Comparison of ENCODE assay signal across 8 cellular contexts in the genomic region with DNA sequence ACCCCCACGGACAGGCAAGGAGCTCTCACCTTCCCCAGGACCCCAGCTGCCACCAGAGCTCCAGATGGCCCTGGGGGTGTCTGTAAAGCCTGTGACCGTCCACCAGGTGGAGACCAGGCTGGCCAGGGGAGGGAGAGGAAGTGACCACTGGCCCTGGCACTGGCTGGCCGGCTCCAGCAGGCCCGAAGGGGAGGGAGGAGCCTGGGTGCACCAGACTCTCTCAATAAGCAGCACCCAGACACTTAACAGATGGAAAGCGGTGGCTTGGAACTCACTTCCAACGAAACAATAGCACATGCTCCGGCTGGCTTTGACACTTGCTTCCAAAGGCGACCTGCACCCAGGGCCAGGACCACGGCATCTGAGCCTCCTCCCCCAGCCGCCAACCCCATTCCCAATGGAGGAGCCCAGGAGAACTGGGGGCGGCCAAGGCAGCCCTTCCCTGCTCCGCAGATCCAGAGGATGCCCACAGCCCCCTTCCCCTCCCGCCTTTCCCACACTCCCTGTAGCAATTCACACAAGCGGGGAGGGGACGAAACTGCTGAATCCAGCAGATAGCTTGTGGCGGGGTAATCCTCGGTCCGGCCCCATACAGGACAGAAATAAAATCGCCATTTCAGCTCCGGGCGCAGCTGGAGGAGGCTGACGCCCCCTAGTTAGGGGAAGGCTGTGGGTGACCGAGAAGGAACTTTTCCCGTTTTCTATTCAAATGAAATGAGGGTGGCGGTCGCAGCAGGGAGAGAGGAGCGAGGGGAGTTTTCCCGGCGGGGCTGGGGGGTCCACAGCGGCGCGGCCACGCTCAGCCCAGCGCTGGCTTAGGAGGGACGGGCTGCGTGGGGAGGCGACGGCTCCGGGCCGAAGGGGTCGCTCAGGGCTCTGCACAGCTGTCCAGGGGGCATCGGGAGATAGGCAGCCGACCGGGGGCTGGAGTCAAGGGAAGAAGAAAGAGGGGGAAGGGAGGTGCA. TPM values are rescaled to one million over a fixed set of nuclear protein-coding genes. Genes with fewer than 3 reads are reported as not detected.
A peak's percentile ranks its signal among the peaks of the same experiment; 100 is the strongest.
DNase-seq lines count a peak whose midpoint lies in the region; ATAC-seq, FAIRE-seq and TF ChIP-seq lines count a peak whose summit lies in the region.

No MANE protein-coding gene starts in this region.

- H3K4me2 ChIP-seq in A549, result peak overlapping the region; percentile 98

- peaks cover 21 to 30% of the 10 kb centered on the region in 2 donors for H3K27me3 Mint-ChIP-seq in natural killer cell treated with Interleukin-12 subunit alpha and Interleukin-12 subunit beta and Interleukin-15 and Interleukin-18, amount 100 ng/mL, for 72 hours

- POLR2A ChIA-PET in A549 (lab: Yijun Ruan, JAX), result no interaction called here

- ATAC-seq in A549 (peak; percentile 74 to 89), HG03571 (IDR thresholded peaks at IDR 0.05; ENCODE audit: unreplicated experiment) (no peak)
- peak in 1 of 2 donors; percentile 20 for ATAC-seq in natural killer cell treated with Interleukin-12 subunit alpha and Interleukin-12 subunit beta and Interleukin-15 and Interleukin-18, amount 100 ng/mL, for 72 hours

- 0 out of 5 replicates have a peak, but pooled peaks of 1 of the 2 experiments have one; percentile 28 for TF ChIP-seq RAD21 in A549 (conservative IDR thresholded peaks at IDR 0.05 in 1 of 2, IDR thresholded peaks at IDR 0.05 in 1 of 2)

- TF ChIP-seq POLR2A in A549 (IDR thresholded peaks at IDR 0.05; ENCODE audit: low read length) (no peak), H54 (IDR thresholded peaks at IDR 0.05; ENCODE audit: low read depth, low read length) (no peak)

- peak overlapping the region in 1 of 2 donors; percentile 53 for H3K27ac Mint-ChIP-seq in natural killer cell treated with Interleukin-12 subunit alpha and Interleukin-12 subunit beta and Interleukin-15 and Interleukin-18, amount 100 ng/mL, for 72 hours

- CTCF ChIA-PET in A549 (lab: Yijun Ruan, JAX), result interaction anchor here (0.6 to 1.7 kb wide), 6 partner anchors 12 to 134 kb away, joined by 3 to 4 read pairs (median 3); no protein-coding TSS in a partner anchor

- peak overlapping the region in 1 of 2 experiments; percentile 88; a peak in 3 of 6 replicates for H3K27ac ChIP-seq in A549

- no peak for TF ChIP-seq EP300 in A549 (IDR thresholded peaks at IDR 0.05)

- peak overlapping the region; percentile 77; the same call in 2 of the 3 replicates for H3K4me3 ChIP-seq in A549

- DNase-seq in A549 (ENCODE audit: low read depth in 1 of 2, low spot score in 1 of 2) (peak; percentile 47 to 53), H54 (ENCODE audit: insufficient read length, low spot score) (peak; percentile 95), SW480 (ENCODE audit: low spot score) (peak; percentile 60), fibroblast of peridontal ligament (ENCODE audit: extremely low read depth) (peak; percentile 2), DMS79 (lab: John Stamatoyannopoulos, UW) (no peak)
- no peak for DNase-seq in natural killer cell treated with Interleukin-12 subunit alpha and Interleukin-12 subunit beta and Interleukin-15 and Interleukin-18, amount 100 ng/mL, for 72 hours (ENCODE audit: low spot score)
- DNase-seq in central memory CD4-positive, alpha-beta T cell, result no peak

- 0 out of 3 replicates have a peak, but pooled peaks have one; percentile 16 for TF ChIP-seq CTCF in A549 (IDR thresholded peaks at IDR 0.05)

- peak overlapping the region; percentile 65 for H3K4me3 Mint-ChIP-seq in natural killer cell treated with Interleukin-12 subunit alpha and Interleukin-12 subunit beta and Interleukin-15 and Interleukin-18, amount 100 ng/mL, for 72 hours

- whole genome bisulfite sequencing in A549 (ENCODE audit: missing lambda C conversion rate), result 66% methylated on average over 27 of the region's 44 CpGs

- 0 out of 3 replicates have a peak, but pooled peaks cover 3% of the 10 kb centered on the region for H3K4me1 ChIP-seq in A549

- peaks cover 6 to 15% of the 10 kb centered on the region in 2 donors for H3K4me1 Mint-ChIP-seq in natural killer cell treated with Interleukin-12 subunit alpha and Interleukin-12 subunit beta and Interleukin-15 and Interleukin-18, amount 100 ng/mL, for 72 hours (ENCODE audit: low read depth in 2 of 2)

- no peaks in the 10 kb centered on the region for H3K9me3 ChIP-seq in A549

- no peaks in the 10 kb centered on the region for H3K36me3 Mint-ChIP-seq in natural killer cell treated with Interleukin-12 subunit alpha and Interleukin-12 subunit beta and Interleukin-15 and Interleukin-18, amount 100 ng/mL, for 72 hours

- FAIRE-seq in A549 (lab: Jason Lieb, UNC), result no peak
- no peak for FAIRE-seq in H54 (lab: Jason Lieb, UNC)

- H3K9me3 Mint-ChIP-seq in natural killer cell treated with Interleukin-12 subunit alpha and Interleukin-12 subunit beta and Interleukin-15 and Interleukin-18, amount 100 ng/mL, for 72 hours, result no peaks in the 10 kb centered on the region

TF ChIP-seq in A549, 52 proteins besides CTCF, POLR2A, EP300 and RAD21:
- no peak for TF ChIP-seq ESRRA (IDR thresholded peaks at IDR 0.05; ENCODE audit: borderline replicate concordance, low read length)
- TF ChIP-seq SMC3 (IDR thresholded peaks at IDR 0.05), result no peak
- TF ChIP-seq ZNF302 (CRISPR knock-in tag; IDR thresholded peaks at IDR 0.05), result no peak
- no peak for TF ChIP-seq CHD2 (IDR thresholded peaks at IDR 0.05; ENCODE audit: low read length, partially characterized antibody)

RNA-seq across cellular contexts. Expression of a gene that starts 0.6 kb away (rescaled TPM):
- polyA plus RNA-seq in A549 (2011; rRNA removed), result 3.1 and 3.3 TPM in 2 replicates
- polyA plus RNA-seq in A549 (2012; cell fraction: cytosol; rRNA removed), result 1.3 and 1.6 TPM in 2 replicates
- 1.4 and 2.1 TPM in 2 replicates for polyA plus RNA-seq in A549 (2012; cell fraction: nucleus; rRNA removed)
- polyA plus RNA-seq in A549 (2017; fragmentation: RNase III; extraction: RNeasy Plus Mini Kit Qiagen cat#74134 plus additional on column Dnase treatment), result 0.58 to 1.5 TPM (median 1.3 TPM) in 3 replicates
- polyA minus RNA-seq in A549 (2011; rRNA and poly(A)+ RNA removed), result 2.6 and 3.1 TPM in 2 replicates
- total RNA-seq in natural killer cell treated with Interleukin-12 subunit alpha and Interleukin-12 subunit beta and Interleukin-15 and Interleukin-18, amount 100 ng/mL, for 72 hours, result 1 to 10 TPM; 1.4 to 2.2 TPM

Comparison
In these comparisons a context has a peak if more than half of its experiments do, and no peak if none do; other contexts are left out.
1. DNase-seq: peak in A549 (2 of 2), H54 (single experiment), SW480 (single experiment) and fibroblast of peridontal ligament (single experiment); none in natural killer cell treated with Interleukin-12 subunit alpha and Interleukin-12 subunit beta and Interleukin-15 and Interleukin-18, amount 100 ng/mL, for 72 hours (single experiment), central memory CD4-positive, alpha-beta T cell (single experiment) and DMS79 (single experiment).